ENCODE assay signal across 8 cellular contexts in the genomic region with DNA sequence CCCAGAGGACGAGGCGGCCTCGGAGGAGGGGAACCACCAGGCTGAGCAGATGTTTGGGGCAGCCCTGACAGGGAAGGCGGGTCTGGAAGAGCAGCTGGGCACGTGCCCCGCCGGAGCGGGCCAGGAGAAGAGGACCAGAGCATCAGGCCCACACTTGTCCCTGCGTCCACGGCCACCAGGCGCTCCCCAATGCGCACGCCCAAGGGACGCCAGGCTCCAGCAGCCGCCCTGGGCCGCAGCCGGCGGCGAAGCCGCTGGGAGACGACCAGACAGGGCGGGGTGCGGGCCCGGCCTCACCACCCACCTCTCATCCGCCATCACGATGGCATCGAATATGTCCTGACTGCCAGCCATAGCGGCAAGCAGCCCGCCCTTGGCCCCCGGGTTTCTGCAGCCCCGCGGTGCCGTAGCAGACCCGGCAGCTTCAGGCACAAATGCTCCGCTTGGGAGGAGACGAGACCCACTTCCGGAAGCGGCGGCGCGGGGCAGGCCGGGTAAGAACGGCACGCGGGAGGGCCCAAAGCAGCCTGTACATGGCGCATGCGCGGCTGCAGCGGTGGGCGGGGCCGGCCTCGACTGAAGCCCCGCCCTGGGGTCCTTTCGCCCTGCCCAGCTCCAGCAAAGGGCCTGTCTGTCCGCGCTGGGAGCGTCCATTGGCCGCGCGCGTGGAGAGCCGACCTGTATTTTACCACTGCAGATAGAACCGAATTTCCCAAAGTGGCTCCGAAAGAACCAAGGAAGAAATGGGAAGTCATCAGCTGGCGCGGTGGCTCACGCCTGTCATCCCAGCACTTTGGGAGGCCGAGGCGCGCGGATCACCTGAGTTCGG. TPM values are rescaled to one million over a fixed set of nuclear protein-coding genes. Genes with fewer than 3 reads are reported as not detected.
A peak's percentile ranks its signal among the peaks of the same experiment; 100 is the strongest.
DNase-seq lines count a peak whose midpoint lies in the region; ATAC-seq lines count a peak whose summit lies in the region.

A gene with protein sequence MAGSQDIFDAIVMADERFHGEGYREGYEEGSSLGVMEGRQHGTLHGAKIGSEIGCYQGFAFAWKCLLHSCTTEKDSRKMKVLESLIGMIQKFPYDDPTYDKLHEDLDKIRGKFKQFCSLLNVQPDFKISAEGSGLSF (minus strand): TSS at position 468 of the 829 bp plus-strand sequence. CDS start 114 bp downstream, at position 354.

- ATAC-seq in GM21825 (IDR thresholded peaks at IDR 0.05; ENCODE audit: unreplicated experiment) (peak; percentile 72), naive B cell (ENCODE audit: low read depth in 2 of 2) (peak; percentile 93 to 94)
- ATAC-seq in stimulated activated effector memory CD8-positive, alpha-beta T cell treated with anti-CD3 and anti-CD28 coated beads, Interleukin-12 subunit alpha, Interleukin-12 subunit beta, amount 100 ng/mL, for 72 hours: peak; percentile 94

- peaks cover 20 to 46% (median 37%) of the 10 kb centered on the region in 3 donors for H3K4me1 Mint-ChIP-seq in naive B cell
- H3K4me1 Mint-ChIP-seq in stimulated activated effector memory CD8-positive, alpha-beta T cell treated with anti-CD3 and anti-CD28 coated beads, Interleukin-12 subunit alpha, Interleukin-12 subunit beta, amount 100 ng/mL, for 72 hours: peaks cover 20% of the 10 kb centered on the region

- no peaks in the 10 kb centered on the region for H3K36me3 Mint-ChIP-seq in naive B cell
- peaks cover 41% of the 10 kb centered on the region for H3K36me3 Mint-ChIP-seq in stimulated activated effector memory CD8-positive, alpha-beta T cell treated with anti-CD3 and anti-CD28 coated beads, Interleukin-12 subunit alpha, Interleukin-12 subunit beta, amount 100 ng/mL, for 72 hours

- peaks cover 0 to 3% (median 0%) of the 10 kb centered on the region in 3 donors for H3K27me3 Mint-ChIP-seq in naive B cell

- peak within 1 kb of the TSS; percentile 85 to 98 (median 95) for H3K27ac Mint-ChIP-seq in naive B cell
- peak within 1 kb of the TSS; percentile 96 for H3K27ac Mint-ChIP-seq in stimulated activated effector memory CD8-positive, alpha-beta T cell treated with anti-CD3 and anti-CD28 coated beads, Interleukin-12 subunit alpha, Interleukin-12 subunit beta, amount 100 ng/mL, for 72 hours

- H3K4me3 Mint-ChIP-seq in naive B cell: peak within 1 kb of the TSS; percentile 94 to 99 (median 96)
- H3K4me3 Mint-ChIP-seq in stimulated activated effector memory CD8-positive, alpha-beta T cell treated with anti-CD3 and anti-CD28 coated beads, Interleukin-12 subunit alpha, Interleukin-12 subunit beta, amount 100 ng/mL, for 72 hours: peak within 1 kb of the TSS; percentile 92

- DNase-seq in DMS79 (lab: John Stamatoyannopoulos, UW): peak; percentile 85
- DNase-seq in Kasumi-1 (lab: John Stamatoyannopoulos, UW): peak; percentile 89 to 90
- peak; percentile 97 for DNase-seq in RPMI8226
- DNase-seq in activated T-helper 1 cell treated with anti-CD3 and anti-CD28 coated beads, Interleukin-2, amount 50 U/mL, for 16 hours (ENCODE audit: low read depth in 1 of 2, low spot score in 1 of 2): peak; percentile 93
- DNase-seq in fibroblast of gingiva (ENCODE audit: low read depth): peak; percentile 94
- peak; percentile 94 for DNase-seq in naive B cell
- DNase-seq in stimulated activated effector memory CD8-positive, alpha-beta T cell treated with anti-CD3 and anti-CD28 coated beads, Interleukin-12 subunit alpha, Interleukin-12 subunit beta, amount 100 ng/mL, for 72 hours (ENCODE audit: low spot score in 2 of 2): peak; percentile 95 to 97

- no peaks in the 10 kb centered on the region for H3K9me3 Mint-ChIP-seq in naive B cell
- H3K9me3 Mint-ChIP-seq in stimulated activated effector memory CD8-positive, alpha-beta T cell treated with anti-CD3 and anti-CD28 coated beads, Interleukin-12 subunit alpha, Interleukin-12 subunit beta, amount 100 ng/mL, for 72 hours: no peaks in the 10 kb centered on the region

RNA-seq across cellular contexts. Expression of the gene that starts here (rescaled TPM):
- polyA plus RNA-seq in naive B cell (ENCODE audit: low read depth in 6 of 6): 10 to 100 TPM; 15.9 to 26.9 (median 16.8) TPM

Comparison
In these comparisons a context has a peak if more than half of its experiments do, and no peak if none do; other contexts are left out.
1. Peak in every context shown above with its lines: DNase-seq and ATAC-seq.